Comparison of ENCODE assay signal across 15 cellular contexts in genomic region chr14:62168564-62169155, GRCh38.
DNase-seq lines count a peak whose midpoint lies in the region; ATAC-seq and TF ChIP-seq lines count a peak whose summit lies in the region.
"Had no signal": no experiment of that assay in that cellular context is flagged by ENCODE, and none has a peak within 500 bp of the region (broad histone marks: within the 10 kb centered on the region; RNA-seq: fewer than 3 reads in every experiment).

No MANE protein-coding gene starts in this region.

- no peak overlapping the region for H3K4me3 ChIP-seq in GM23338
- no peak overlapping the region for H3K4me3 ChIP-seq in cardiac fibroblast (replicated peaks in 1 of 2; ENCODE audit: low read depth in 2 of 2, low read length in 2 of 2)
- H3K4me3 ChIP-seq in neural progenitor cell, result no peak overlapping the region
- H3K4me3 ChIP-seq: SJSA1 had no signal

- H2AFZ ChIP-seq in GM23338 (0 out of 2 replicates have a peak overlapping the region, but pooled peaks have one; percentile 2), neural progenitor cell (replicated peaks) (peak overlapping the region; percentile 92)

- no peaks in the 10 kb centered on the region for H3K9me3 ChIP-seq in neural progenitor cell (ENCODE audit: low read depth)
- H3K9me3 ChIP-seq: SJSA1 had no signal

- DNase-seq in GM23338 (ENCODE audit: low spot score) (peak; percentile 29), NCI-H146 (lab: John Stamatoyannopoulos, UW) (peak; percentile 79), cardiac fibroblast (ENCODE audit: low read depth in 2 of 2) (peak; percentile 2 to 8), neural progenitor cell (ENCODE audit: low spot score) (no peak), left cardiac atrium (no peak)
- no peak for DNase-seq in activated CD4-positive, alpha-beta T cell treated with anti-CD3 and anti-CD28 coated beads, Interleukin-2, amount 50 U/mL, for 48 hours
- DNase-seq: activated CD4-positive, alpha-beta T cell treated with anti-CD3 and anti-CD28 coated beads, Interleukin-2, amount 50 U/mL, for 4 hours; activated naive CD8-positive, alpha-beta T cell treated with anti-CD3 and anti-CD28 coated beads, Interleukin-2, amount 50 U/mL, for 24 hours; CD8-positive, alpha-beta memory T cell; cerebellar nuclear complex; NCI-H2081; posterior cingulate gyrus; stimulated activated naive CD8-positive, alpha-beta T cell treated with anti-CD3 and anti-CD28 coated beads, Interleukin-15, amount 100 ng/mL, for 72 hours had no signal

- H3K4me3 Mint-ChIP-seq in GM23338 (no peak overlapping the region), neural progenitor cell (no peak overlapping the region)
- H3K4me3 Mint-ChIP-seq: activated naive CD8-positive, alpha-beta T cell treated with anti-CD3 and anti-CD28 coated beads, Interleukin-2, amount 50 U/mL, for 24 hours; CD8-positive, alpha-beta memory T cell; stimulated activated naive CD8-positive, alpha-beta T cell treated with anti-CD3 and anti-CD28 coated beads, Interleukin-15, amount 100 ng/mL, for 72 hours had no signal

- H3K27me3 ChIP-seq in GM23338 (ENCODE audit: insufficient read depth) (no peaks in the 10 kb centered on the region), neural progenitor cell (no peaks in the 10 kb centered on the region)
- H3K27me3 ChIP-seq: SJSA1 had no signal

- no peaks in the 10 kb centered on the region for H3K36me3 ChIP-seq in GM23338 (ENCODE audit: insufficient read depth)
- no peaks in the 10 kb centered on the region for H3K36me3 ChIP-seq in neural progenitor cell
- H3K36me3 ChIP-seq: SJSA1 had no signal

- no peak overlapping the region for H3K4me2 ChIP-seq in GM23338
- no peak overlapping the region for H3K4me2 ChIP-seq in neural progenitor cell

- H3K36me3 Mint-ChIP-seq in GM23338 (ENCODE audit: low read depth) (no peaks in the 10 kb centered on the region), neural progenitor cell (no peaks in the 10 kb centered on the region)
- H3K36me3 Mint-ChIP-seq: CD8-positive, alpha-beta memory T cell had no signal

- intact Hi-C loops in left cardiac atrium (cut with DNase I), result no loop called here

- H3K27ac ChIP-seq in GM23338 (ENCODE audit: low read depth) (no peak overlapping the region), neural progenitor cell (no peak overlapping the region)
- H3K27ac ChIP-seq: SJSA1 had no signal

- no peaks in the 10 kb centered on the region for H3K27me3 Mint-ChIP-seq in GM23338 (ENCODE audit: insufficient read depth, low read depth, poor library complexity)
- no peaks in the 10 kb centered on the region for H3K27me3 Mint-ChIP-seq in neural progenitor cell (ENCODE audit: insufficient read depth, low read depth)

- H3K9ac ChIP-seq in neural progenitor cell, result no peak overlapping the region

- H3F3A ChIP-seq in GM23338 (replicated peaks; ENCODE audit: low read depth) (no peaks in the 10 kb centered on the region), neural progenitor cell (ENCODE audit: low read depth) (no peaks in the 10 kb centered on the region)

- peak; percentile 51 to 52 for TF ChIP-seq CTCF in GM23338 (conservative IDR thresholded peaks at IDR 0.05; ENCODE audit: low read depth in 2 of 2)
- TF ChIP-seq CTCF in cardiac fibroblast (IDR thresholded peaks at IDR 0.05; ENCODE audit: low read depth, low read length), result no peak
- peak; percentile 44 for TF ChIP-seq CTCF in neural progenitor cell (IDR thresholded peaks at IDR 0.05)

- H3K9me3 Mint-ChIP-seq in GM23338 (no peaks in the 10 kb centered on the region; the same call in 2 of the 3 replicates), neural progenitor cell (no peaks in the 10 kb centered on the region)
- H3K9me3 Mint-ChIP-seq: activated naive CD8-positive, alpha-beta T cell treated with anti-CD3 and anti-CD28 coated beads, Interleukin-2, amount 50 U/mL, for 24 hours; CD8-positive, alpha-beta memory T cell; stimulated activated naive CD8-positive, alpha-beta T cell treated with anti-CD3 and anti-CD28 coated beads, Interleukin-15, amount 100 ng/mL, for 72 hours had no signal

- H3K27ac Mint-ChIP-seq in GM23338 (no peak overlapping the region), neural progenitor cell (no peak overlapping the region)
- H3K27ac Mint-ChIP-seq: activated naive CD8-positive, alpha-beta T cell treated with anti-CD3 and anti-CD28 coated beads, Interleukin-2, amount 50 U/mL, for 24 hours; CD8-positive, alpha-beta memory T cell; stimulated activated naive CD8-positive, alpha-beta T cell treated with anti-CD3 and anti-CD28 coated beads, Interleukin-15, amount 100 ng/mL, for 72 hours had no signal

- H4K20me1 ChIP-seq in GM23338 (replicated peaks; ENCODE audit: insufficient read depth) (no peaks in the 10 kb centered on the region), neural progenitor cell (ENCODE audit: low read depth) (no peaks in the 10 kb centered on the region)

- no peaks in the 10 kb centered on the region for H3K9me2 ChIP-seq in GM23338 (ENCODE audit: insufficient read depth)

- ATAC-seq in GM23338 (no peak), GM21737 (IDR thresholded peaks at IDR 0.05; ENCODE audit: unreplicated experiment) (no peak), left cardiac atrium (no peak)
- ATAC-seq: activated naive CD8-positive, alpha-beta T cell treated with anti-CD3 and anti-CD28 coated beads, Interleukin-2, amount 50 U/mL, for 24 hours; stimulated activated naive CD8-positive, alpha-beta T cell treated with anti-CD3 and anti-CD28 coated beads, Interleukin-15, amount 100 ng/mL, for 72 hours had no signal

- H3K79me2 ChIP-seq in GM23338 (replicated peaks; ENCODE audit: insufficient read depth) (no peaks in the 10 kb centered on the region), neural progenitor cell (ENCODE audit: low read depth) (no peaks in the 10 kb centered on the region)

- no peaks in the 10 kb centered on the region; the same call in 1 of the 3 replicates for H3K4me1 Mint-ChIP-seq in GM23338
- no peaks in the 10 kb centered on the region for H3K4me1 Mint-ChIP-seq in neural progenitor cell
- H3K4me1 Mint-ChIP-seq: activated naive CD8-positive, alpha-beta T cell treated with anti-CD3 and anti-CD28 coated beads, Interleukin-2, amount 50 U/mL, for 24 hours; CD8-positive, alpha-beta memory T cell; stimulated activated naive CD8-positive, alpha-beta T cell treated with anti-CD3 and anti-CD28 coated beads, Interleukin-15, amount 100 ng/mL, for 72 hours had no signal

- H3K4me1 ChIP-seq in GM23338 (ENCODE audit: insufficient read depth), result no peaks in the 10 kb centered on the region
- no peaks in the 10 kb centered on the region for H3K4me1 ChIP-seq in neural progenitor cell
- H3K4me1 ChIP-seq: SJSA1 had no signal

TF ChIP-seq in GM23338, 12 proteins besides CTCF, POLR2A, EP300 and RAD21 (continues in another document):
- TF ChIP-seq ETS1 (IDR thresholded peaks at IDR 0.05) (no peak), NANOG (IDR thresholded peaks at IDR 0.05; ENCODE audit: borderline replicate concordance) (no peak), EZH2 (IDR thresholded peaks at IDR 0.05; ENCODE audit: low read depth, unreplicated experiment) (no peak), CREB1 (CRISPR knock-in tag; IDR thresholded peaks at IDR 0.05; ENCODE audit: low read depth) (no peak), ZNF331 (CRISPR knock-in tag; IDR thresholded peaks at IDR 0.05; ENCODE audit: low read depth) (no peak), JUNB (IDR thresholded peaks at IDR 0.05; ENCODE audit: unreplicated experiment) (no peak), STAT1 (IDR thresholded peaks at IDR 0.05; ENCODE audit: unreplicated experiment) (no peak), POLR2AphosphoS5 (IDR thresholded peaks at IDR 0.05; ENCODE audit: low read depth) (no peak)

Comparison
In these comparisons a context has a peak if more than half of its experiments do, and no peak if none do; other contexts are left out.
1. DNase-seq: peak in GM23338 (single experiment), NCI-H146 (single experiment) and cardiac fibroblast (2 of 2); none in neural progenitor cell (single experiment), activated CD4-positive, alpha-beta T cell treated with anti-CD3 and anti-CD28 coated beads, Interleukin-2, amount 50 U/mL, for 48 hours (0 of 2) and left cardiac atrium (single experiment).